1 cellular context compared by ENCODE assay signal in genomic region chr11:128714881-128715280, GRCh38.
TF ChIP-seq lines count a peak whose summit lies in the region.

No MANE protein-coding gene starts in this region.

TF ChIP-seq in IMR-90, 13 proteins besides CTCF, POLR2A, EP300 and RAD21 (continued from another document):
- TF ChIP-seq MXI1 (IDR thresholded peaks at IDR 0.05; ENCODE audit: borderline replicate concordance, low read depth, low read length) (no peak), RFX5 (IDR thresholded peaks at IDR 0.05; ENCODE audit: low read depth, low read length) (no peak), NFE2L2 (IDR thresholded peaks at IDR 0.05; ENCODE audit: low read depth, low read length) (peak; percentile 43; the same call in 1 of the 2 replicates), RCOR1 (IDR thresholded peaks at IDR 0.05; ENCODE audit: insufficient replicate concordance, low read length) (peak; percentile 85), FOS (IDR thresholded peaks at IDR 0.05; ENCODE audit: low read depth, low read length) (no peak; the same call in none of the 2 replicates), MAFK (IDR thresholded peaks at IDR 0.05; ENCODE audit: low read depth, low read length) (peak; percentile 47), BHLHE40 (IDR thresholded peaks at IDR 0.05; ENCODE audit: low read depth, low read length) (peak; percentile 67; the same call in 1 of the 2 replicates), ELK1 (IDR thresholded peaks at IDR 0.05; ENCODE audit: borderline replicate concordance, low read depth, low read length) (no peak), CEBPB (IDR thresholded peaks at IDR 0.05; ENCODE audit: low read depth, low read length) (peak; percentile 27; the same call in 1 of the 2 replicates), SMC3 (IDR thresholded peaks at IDR 0.05; ENCODE audit: low read depth, low read length) (no peak)
- TF ChIP-seq, protein P1, sequence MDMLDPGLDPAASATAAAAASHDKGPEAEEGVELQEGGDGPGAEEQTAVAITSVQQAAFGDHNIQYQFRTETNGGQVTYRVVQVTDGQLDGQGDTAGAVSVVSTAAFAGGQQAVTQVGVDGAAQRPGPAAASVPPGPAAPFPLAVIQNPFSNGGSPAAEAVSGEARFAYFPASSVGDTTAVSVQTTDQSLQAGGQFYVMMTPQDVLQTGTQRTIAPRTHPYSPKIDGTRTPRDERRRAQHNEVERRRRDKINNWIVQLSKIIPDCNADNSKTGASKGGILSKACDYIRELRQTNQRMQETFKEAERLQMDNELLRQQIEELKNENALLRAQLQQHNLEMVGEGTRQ (IDR thresholded peaks at IDR 0.05; ENCODE audit: low read depth, low read length) = no peak
TF ChIP-seq in IMR-90: peak in this region for 6.
